ENCODE assay signal across 1 cellular context in the genomic region with DNA sequence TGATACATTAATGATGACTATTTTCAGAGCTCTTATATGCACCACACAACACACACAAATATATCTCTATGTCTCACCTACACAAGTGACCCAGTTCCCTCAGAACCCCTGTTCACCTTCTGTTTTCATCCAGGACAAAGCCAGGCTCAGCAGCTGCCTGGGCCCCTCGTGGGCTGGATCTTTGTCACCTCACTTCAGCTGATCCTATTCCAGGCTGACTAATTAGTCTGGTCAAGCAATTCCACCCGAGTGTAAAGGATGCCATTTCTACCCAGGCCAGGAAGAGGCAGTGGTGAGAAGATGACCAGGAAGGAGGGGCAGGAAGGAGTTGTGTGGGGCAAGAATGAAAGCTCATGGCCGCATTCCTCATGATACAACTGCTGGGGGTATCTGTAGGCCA.
TF ChIP-seq lines count a peak whose summit lies in the region.

No MANE protein-coding gene starts in this region.

TF ChIP-seq in HCT116, 20 proteins besides CTCF, POLR2A, EP300 and RAD21 (continued from another document):
- TF ChIP-seq POLR2AphosphoS5 (IDR thresholded peaks at IDR 0.05; ENCODE audit: low read depth, low read length): no peak
- no peak for TF ChIP-seq CBX3 (IDR thresholded peaks at IDR 0.05; ENCODE audit: low read depth)
- TF ChIP-seq EZH2phosphoT487 (IDR thresholded peaks at IDR 0.05; ENCODE audit: borderline replicate concordance): no peak
- no peak for TF ChIP-seq TCF7L2 (IDR thresholded peaks at IDR 0.05; ENCODE audit: borderline replicate concordance, extremely low read depth, insufficient read depth, insufficient read length)
TF ChIP-seq in HCT116: peak in this region for 0.
